ENCODE assay signal across 1 cellular context in the genomic region with DNA sequence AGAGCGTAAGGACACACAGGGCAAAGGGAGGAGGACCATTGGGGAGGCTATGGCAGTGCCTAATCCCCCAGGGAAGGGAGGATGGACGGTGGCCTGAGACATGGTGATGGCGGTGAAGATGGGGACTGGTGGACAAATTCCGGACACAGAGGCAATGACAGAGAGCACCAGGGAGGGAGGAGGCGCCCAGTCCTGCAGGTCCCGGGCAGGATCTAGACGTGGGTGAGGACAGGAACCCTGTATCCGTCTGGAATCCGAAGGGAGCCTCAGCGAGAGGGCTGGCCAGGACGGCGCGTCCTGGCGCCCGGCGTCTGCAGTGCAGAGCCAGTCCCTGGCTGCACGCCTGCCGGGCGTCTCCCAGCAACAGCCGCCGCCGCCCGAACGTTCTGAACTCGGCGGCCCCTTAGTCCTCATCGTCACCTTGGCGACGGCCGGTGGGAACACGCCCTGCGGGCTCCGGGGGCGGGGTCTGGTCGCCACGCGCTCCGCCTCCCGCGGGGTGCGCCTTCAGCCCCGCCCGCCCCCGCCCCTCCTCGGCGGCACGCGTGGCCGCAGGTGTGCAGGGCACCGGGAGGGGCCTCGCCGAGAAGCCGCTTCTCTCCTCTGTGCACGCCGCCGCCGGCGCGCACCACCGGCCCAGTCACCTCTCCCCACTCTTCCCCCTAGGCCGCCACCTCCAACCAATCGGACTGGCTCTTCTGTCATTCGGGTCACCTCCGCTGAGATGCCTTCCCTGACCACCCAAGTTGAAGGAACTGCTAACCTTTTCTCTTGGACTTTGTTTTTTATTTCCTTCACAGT.
TF ChIP-seq lines count a peak whose summit lies in the region.

No MANE protein-coding gene starts in this region.

TF ChIP-seq in HepG2, 621 proteins besides CTCF, POLR2A, EP300 and RAD21 (continued from another document and continues in another):
- TF ChIP-seq, protein P1, sequence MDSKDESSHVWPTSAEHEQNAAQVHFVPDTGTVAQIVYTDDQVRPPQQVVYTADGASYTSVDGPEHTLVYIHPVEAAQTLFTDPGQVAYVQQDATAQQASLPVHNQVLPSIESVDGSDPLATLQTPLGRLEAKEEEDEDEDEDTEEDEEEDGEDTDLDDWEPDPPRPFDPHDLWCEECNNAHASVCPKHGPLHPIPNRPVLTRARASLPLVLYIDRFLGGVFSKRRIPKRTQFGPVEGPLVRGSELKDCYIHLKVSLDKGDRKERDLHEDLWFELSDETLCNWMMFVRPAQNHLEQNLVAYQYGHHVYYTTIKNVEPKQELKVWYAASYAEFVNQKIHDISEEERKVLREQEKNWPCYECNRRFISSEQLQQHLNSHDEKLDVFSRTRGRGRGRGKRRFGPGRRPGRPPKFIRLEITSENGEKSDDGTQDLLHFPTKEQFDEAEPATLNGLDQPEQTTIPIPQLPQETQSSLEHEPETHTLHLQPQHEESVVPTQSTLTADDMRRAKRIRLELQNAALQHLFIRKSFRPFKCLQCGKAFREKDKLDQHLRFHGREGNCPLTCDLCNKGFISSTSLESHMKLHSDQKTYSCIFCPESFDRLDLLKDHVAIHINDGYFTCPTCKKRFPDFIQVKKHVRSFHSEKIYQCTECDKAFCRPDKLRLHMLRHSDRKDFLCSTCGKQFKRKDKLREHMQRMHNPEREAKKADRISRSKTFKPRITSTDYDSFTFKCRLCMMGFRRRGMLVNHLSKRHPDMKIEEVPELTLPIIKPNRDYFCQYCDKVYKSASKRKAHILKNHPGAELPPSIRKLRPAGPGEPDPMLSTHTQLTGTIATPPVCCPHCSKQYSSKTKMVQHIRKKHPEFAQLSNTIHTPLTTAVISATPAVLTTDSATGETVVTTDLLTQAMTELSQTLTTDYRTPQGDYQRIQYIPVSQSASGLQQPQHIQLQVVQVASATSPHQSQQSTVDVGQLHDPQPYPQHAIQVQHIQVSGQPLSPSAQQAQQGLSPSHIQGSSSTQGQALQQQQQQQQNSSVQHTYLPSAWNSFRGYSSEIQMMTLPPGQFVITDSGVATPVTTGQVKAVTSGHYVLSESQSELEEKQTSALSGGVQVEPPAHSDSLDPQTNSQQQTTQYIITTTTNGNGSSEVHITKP (CRISPR knock-in tag; IDR thresholded peaks at IDR 0.05; ENCODE audit: low read depth), result no peak
- TF ChIP-seq, protein P2, sequence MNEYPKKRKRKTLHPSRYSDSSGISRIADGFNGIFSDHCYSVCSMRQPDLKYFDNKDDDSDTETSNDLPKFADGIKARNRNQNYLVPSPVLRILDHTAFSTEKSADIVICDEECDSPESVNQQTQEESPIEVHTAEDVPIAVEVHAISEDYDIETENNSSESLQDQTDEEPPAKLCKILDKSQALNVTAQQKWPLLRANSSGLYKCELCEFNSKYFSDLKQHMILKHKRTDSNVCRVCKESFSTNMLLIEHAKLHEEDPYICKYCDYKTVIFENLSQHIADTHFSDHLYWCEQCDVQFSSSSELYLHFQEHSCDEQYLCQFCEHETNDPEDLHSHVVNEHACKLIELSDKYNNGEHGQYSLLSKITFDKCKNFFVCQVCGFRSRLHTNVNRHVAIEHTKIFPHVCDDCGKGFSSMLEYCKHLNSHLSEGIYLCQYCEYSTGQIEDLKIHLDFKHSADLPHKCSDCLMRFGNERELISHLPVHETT (CRISPR knock-in tag; conservative IDR thresholded peaks at IDR 0.05), result no peak
- no peak for TF ChIP-seq HNF4G (IDR thresholded peaks at IDR 0.05; ENCODE audit: borderline replicate concordance, low read depth, low read length)
- TF ChIP-seq HNF4G (CRISPR knock-in tag; IDR thresholded peaks at IDR 0.05; ENCODE audit: borderline replicate concordance, low read depth), result no peak
- no peak for TF ChIP-seq ZNF644 (CRISPR knock-in tag; IDR thresholded peaks at IDR 0.05; ENCODE audit: low read depth)
- no peak for TF ChIP-seq MTA3 (CRISPR knock-in tag; IDR thresholded peaks at IDR 0.05)
- TF ChIP-seq SAFB2 (CRISPR knock-in tag; IDR thresholded peaks at IDR 0.05; ENCODE audit: borderline replicate concordance, low read depth), result no peak
- no peak for TF ChIP-seq MAF1 (CRISPR knock-in tag; IDR thresholded peaks at IDR 0.05; ENCODE audit: borderline replicate concordance)
- TF ChIP-seq ZMYM2 (CRISPR knock-in tag; IDR thresholded peaks at IDR 0.05), result no peak
- TF ChIP-seq SMARCE1 (IDR thresholded peaks at IDR 0.05; ENCODE audit: borderline replicate concordance), result no peak
- TF ChIP-seq ATF7-NPFF (CRISPR knock-in tag; IDR thresholded peaks at IDR 0.05; ENCODE audit: low read depth), result no peak
- TF ChIP-seq GPN1 (CRISPR knock-in tag; IDR thresholded peaks at IDR 0.05; ENCODE audit: borderline replicate concordance), result no peak
- no peak for TF ChIP-seq ZNF891 (CRISPR knock-in tag; IDR thresholded peaks at IDR 0.05)
- no peak for TF ChIP-seq TAF15 (IDR thresholded peaks at IDR 0.05; ENCODE audit: low read depth, low read length, poor library complexity, severe bottlenecking)
- TF ChIP-seq, protein P3, sequence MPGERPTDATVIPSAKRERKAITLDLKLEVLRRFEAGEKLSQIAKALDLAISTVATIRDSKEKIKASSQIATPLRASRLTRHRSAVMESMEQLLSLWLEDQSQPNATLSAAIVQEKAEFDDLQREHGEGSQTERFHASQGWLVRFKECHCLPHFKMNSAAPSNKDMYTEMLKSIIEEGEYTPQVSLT (CRISPR knock-in tag; IDR thresholded peaks at IDR 0.05; ENCODE audit: borderline replicate concordance, low read depth), result no peak
- TF ChIP-seq AGO2 (optimal IDR thresholded peaks at IDR 0.05; ENCODE audit: low read depth, low read length), result peak; percentile 25
- TF ChIP-seq TOE1 (CRISPR knock-in tag; IDR thresholded peaks at IDR 0.05), result no peak
- TF ChIP-seq MYC (CRISPR knock-in tag; IDR thresholded peaks at IDR 0.05; ENCODE audit: borderline replicate concordance), result peak; percentile 48; the same call in 1 of the 2 replicates
- TF ChIP-seq KLF12 (CRISPR knock-in tag; IDR thresholded peaks at IDR 0.05; ENCODE audit: borderline replicate concordance), result peak; percentile 60; the same call in 1 of the 2 replicates
- TF ChIP-seq SMAD3 (CRISPR knock-in tag; IDR thresholded peaks at IDR 0.05), result no peak
- TF ChIP-seq, protein P4, sequence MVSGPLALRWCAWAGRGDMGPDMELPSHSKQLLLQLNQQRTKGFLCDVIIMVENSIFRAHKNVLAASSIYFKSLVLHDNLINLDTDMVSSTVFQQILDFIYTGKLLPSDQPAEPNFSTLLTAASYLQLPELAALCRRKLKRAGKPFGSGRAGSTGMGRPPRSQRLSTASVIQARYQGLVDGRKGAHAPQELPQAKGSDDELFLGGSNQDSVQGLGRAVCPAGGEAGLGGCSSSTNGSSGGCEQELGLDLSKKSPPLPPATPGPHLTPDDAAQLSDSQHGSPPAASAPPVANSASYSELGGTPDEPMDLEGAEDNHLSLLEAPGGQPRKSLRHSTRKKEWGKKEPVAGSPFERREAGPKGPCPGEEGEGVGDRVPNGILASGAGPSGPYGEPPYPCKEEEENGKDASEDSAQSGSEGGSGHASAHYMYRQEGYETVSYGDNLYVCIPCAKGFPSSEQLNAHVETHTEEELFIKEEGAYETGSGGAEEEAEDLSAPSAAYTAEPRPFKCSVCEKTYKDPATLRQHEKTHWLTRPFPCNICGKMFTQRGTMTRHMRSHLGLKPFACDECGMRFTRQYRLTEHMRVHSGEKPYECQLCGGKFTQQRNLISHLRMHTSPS (CRISPR knock-in tag; IDR thresholded peaks at IDR 0.05; ENCODE audit: low read depth), result no peak
- TF ChIP-seq, protein P5, sequence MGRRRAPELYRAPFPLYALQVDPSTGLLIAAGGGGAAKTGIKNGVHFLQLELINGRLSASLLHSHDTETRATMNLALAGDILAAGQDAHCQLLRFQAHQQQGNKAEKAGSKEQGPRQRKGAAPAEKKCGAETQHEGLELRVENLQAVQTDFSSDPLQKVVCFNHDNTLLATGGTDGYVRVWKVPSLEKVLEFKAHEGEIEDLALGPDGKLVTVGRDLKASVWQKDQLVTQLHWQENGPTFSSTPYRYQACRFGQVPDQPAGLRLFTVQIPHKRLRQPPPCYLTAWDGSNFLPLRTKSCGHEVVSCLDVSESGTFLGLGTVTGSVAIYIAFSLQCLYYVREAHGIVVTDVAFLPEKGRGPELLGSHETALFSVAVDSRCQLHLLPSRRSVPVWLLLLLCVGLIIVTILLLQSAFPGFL (CRISPR knock-in tag; IDR thresholded peaks at IDR 0.05), result no peak
- TF ChIP-seq, protein P6, sequence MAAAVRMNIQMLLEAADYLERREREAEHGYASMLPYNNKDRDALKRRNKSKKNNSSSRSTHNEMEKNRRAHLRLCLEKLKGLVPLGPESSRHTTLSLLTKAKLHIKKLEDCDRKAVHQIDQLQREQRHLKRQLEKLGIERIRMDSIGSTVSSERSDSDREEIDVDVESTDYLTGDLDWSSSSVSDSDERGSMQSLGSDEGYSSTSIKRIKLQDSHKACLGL (CRISPR knock-in tag; IDR thresholded peaks at IDR 0.05), result peak; percentile 73
- TF ChIP-seq, protein P7, sequence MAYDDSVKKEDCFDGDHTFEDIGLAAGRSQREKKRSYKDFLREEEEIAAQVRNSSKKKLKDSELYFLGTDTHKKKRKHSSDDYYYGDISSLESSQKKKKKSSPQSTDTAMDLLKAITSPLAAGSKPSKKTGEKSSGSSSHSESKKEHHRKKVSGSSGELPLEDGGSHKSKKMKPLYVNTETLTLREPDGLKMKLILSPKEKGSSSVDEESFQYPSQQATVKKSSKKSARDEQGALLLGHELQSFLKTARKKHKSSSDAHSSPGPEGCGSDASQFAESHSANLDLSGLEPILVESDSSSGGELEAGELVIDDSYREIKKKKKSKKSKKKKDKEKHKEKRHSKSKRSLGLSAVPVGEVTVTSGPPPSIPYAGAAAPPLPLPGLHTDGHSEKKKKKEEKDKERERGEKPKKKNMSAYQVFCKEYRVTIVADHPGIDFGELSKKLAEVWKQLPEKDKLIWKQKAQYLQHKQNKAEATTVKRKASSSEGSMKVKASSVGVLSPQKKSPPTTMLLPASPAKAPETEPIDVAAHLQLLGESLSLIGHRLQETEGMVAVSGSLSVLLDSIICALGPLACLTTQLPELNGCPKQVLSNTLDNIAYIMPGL (CRISPR knock-in tag; IDR thresholded peaks at IDR 0.05; ENCODE audit: borderline replicate concordance in 1 of 2, low read depth in 1 of 2), result no peak
- TF ChIP-seq, protein P8, sequence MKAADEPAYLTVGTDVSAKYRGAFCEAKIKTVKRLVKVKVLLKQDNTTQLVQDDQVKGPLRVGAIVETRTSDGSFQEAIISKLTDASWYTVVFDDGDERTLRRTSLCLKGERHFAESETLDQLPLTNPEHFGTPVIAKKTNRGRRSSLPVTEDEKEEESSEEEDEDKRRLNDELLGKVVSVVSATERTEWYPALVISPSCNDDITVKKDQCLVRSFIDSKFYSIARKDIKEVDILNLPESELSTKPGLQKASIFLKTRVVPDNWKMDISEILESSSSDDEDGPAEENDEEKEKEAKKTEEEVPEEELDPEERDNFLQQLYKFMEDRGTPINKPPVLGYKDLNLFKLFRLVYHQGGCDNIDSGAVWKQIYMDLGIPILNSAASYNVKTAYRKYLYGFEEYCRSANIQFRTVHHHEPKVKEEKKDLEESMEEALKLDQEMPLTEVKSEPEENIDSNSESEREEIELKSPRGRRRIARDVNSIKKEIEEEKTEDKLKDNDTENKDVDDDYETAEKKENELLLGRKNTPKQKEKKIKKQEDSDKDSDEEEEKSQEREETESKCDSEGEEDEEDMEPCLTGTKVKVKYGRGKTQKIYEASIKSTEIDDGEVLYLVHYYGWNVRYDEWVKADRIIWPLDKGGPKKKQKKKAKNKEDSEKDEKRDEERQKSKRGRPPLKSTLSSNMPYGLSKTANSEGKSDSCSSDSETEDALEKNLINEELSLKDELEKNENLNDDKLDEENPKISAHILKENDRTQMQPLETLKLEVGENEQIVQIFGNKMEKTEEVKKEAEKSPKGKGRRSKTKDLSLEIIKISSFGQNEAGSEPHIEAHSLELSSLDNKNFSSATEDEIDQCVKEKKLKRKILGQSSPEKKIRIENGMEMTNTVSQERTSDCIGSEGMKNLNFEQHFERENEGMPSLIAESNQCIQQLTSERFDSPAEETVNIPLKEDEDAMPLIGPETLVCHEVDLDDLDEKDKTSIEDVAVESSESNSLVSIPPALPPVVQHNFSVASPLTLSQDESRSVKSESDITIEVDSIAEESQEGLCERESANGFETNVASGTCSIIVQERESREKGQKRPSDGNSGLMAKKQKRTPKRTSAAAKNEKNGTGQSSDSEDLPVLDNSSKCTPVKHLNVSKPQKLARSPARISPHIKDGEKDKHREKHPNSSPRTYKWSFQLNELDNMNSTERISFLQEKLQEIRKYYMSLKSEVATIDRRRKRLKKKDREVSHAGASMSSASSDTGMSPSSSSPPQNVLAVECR (CRISPR knock-in tag; IDR thresholded peaks at IDR 0.05; ENCODE audit: borderline replicate concordance), result peak; percentile 86
- TF ChIP-seq, protein P9, sequence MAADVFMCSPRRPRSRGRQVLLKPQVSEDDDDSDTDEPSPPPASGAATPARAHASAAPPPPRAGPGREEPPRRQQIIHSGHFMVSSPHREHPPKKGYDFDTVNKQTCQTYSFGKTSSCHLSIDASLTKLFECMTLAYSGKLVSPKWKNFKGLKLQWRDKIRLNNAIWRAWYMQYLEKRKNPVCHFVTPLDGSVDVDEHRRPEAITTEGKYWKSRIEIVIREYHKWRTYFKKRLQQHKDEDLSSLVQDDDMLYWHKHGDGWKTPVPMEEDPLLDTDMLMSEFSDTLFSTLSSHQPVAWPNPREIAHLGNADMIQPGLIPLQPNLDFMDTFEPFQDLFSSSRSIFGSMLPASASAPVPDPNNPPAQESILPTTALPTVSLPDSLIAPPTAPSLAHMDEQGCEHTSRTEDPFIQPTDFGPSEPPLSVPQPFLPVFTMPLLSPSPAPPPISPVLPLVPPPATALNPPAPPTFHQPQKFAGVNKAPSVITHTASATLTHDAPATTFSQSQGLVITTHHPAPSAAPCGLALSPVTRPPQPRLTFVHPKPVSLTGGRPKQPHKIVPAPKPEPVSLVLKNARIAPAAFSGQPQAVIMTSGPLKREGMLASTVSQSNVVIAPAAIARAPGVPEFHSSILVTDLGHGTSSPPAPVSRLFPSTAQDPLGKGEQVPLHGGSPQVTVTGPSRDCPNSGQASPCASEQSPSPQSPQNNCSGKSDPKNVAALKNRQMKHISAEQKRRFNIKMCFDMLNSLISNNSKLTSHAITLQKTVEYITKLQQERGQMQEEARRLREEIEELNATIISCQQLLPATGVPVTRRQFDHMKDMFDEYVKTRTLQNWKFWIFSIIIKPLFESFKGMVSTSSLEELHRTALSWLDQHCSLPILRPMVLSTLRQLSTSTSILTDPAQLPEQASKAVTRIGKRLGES (CRISPR knock-in tag; IDR thresholded peaks at IDR 0.05; ENCODE audit: borderline replicate concordance), result no peak
- TF ChIP-seq ZNF777 (CRISPR knock-in tag; IDR thresholded peaks at IDR 0.05), result peak; percentile 87
- no peak for TF ChIP-seq KDM4B (CRISPR knock-in tag; IDR thresholded peaks at IDR 0.05)
- TF ChIP-seq, protein P10, sequence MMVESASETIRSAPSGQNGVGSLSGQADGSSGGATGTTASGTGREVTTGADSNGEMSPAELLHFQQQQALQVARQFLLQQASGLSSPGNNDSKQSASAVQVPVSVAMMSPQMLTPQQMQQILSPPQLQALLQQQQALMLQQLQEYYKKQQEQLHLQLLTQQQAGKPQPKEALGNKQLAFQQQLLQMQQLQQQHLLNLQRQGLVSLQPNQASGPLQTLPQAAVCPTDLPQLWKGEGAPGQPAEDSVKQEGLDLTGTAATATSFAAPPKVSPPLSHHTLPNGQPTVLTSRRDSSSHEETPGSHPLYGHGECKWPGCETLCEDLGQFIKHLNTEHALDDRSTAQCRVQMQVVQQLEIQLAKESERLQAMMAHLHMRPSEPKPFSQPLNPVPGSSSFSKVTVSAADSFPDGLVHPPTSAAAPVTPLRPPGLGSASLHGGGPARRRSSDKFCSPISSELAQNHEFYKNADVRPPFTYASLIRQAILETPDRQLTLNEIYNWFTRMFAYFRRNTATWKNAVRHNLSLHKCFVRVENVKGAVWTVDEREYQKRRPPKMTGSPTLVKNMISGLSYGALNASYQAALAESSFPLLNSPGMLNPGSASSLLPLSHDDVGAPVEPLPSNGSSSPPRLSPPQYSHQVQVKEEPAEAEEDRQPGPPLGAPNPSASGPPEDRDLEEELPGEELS (CRISPR knock-in tag; IDR thresholded peaks at IDR 0.05), result no peak
- no peak for TF ChIP-seq FOXA1 (IDR thresholded peaks at IDR 0.05)
- TF ChIP-seq FOXA1 (CRISPR knock-in tag; IDR thresholded peaks at IDR 0.05), result no peak
- TF ChIP-seq BRD4 (CRISPR knock-in tag; IDR thresholded peaks at IDR 0.05), result no peak
- no peak for TF ChIP-seq ZNF329 (CRISPR knock-in tag; IDR thresholded peaks at IDR 0.05; ENCODE audit: low read depth)
- no peak for TF ChIP-seq ZNF768 (CRISPR knock-in tag; IDR thresholded peaks at IDR 0.05)
